ENCODE assay signal across 20 cellular contexts in the genomic region with DNA sequence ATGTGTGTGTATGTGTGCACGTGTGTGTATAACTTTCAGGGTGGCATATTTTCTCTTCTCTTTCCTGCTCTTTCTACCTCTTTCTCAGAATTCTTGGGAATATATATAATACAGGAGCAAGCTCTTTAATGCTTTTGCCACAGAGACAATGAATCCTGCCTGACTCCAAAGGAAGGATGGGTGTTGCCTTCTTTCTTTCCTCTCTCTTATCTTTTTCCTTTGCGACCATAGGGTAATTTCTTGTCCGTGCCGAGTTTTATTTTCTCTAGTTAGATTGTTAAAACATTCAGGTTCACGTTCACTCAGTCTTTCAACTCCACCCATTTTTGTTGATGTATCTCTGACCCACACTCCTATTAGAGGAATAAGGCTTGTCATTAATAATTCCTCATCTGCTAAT.
"Had no signal": no experiment of that assay in that cellular context is flagged by ENCODE, and none has a peak within 500 bp of the region (broad histone marks: within the 10 kb centered on the region; RNA-seq: fewer than 3 reads in every experiment).

No MANE protein-coding gene starts in this region.

- DNase-seq: IMR-90, Karpas-422, KG1, NCI-H1092, NCI-H1105 treated with DMSO at 0.1 percent for 48 hours, NCI-H1417 treated with DMSO at 0.1 percent for 48 hours, NCI-H146, NCI-H1694 treated with DMSO at 0.1 percent for 48 hours, NCI-H1930, NCI-H2081, NCI-H2107, NCI-H2227 treated with DMSO at 0.1 percent for 48 hours, NCI-H524, NCI-H526 treated with DMSO at 0.1 percent for 48 hours, NCI-H748 treated with DMSO at 0.1 percent for 48 hours, RPMI8226, SHP77 treated with DMSO at 0.1 percent for 48 hours, SJCRH30 had no signal

- H3K27ac ChIP-seq: SJCRH30 had no signal

- H3K36me3 ChIP-seq: MG63, SJCRH30 had no signal

- ATAC-seq: SK-N-SH treated with all-trans-retinoic acid at 6 μM for 48 hours had no signal

- H3K4me1 ChIP-seq: SJCRH30 had no signal

- H3K27me3 ChIP-seq: MG63, SJCRH30 had no signal

- H3K4me3 ChIP-seq: MG63, SJCRH30 had no signal

- H3K9me3 ChIP-seq: MG63, SJCRH30 had no signal
